4 cellular contexts compared by ENCODE assay signal in genomic region chr2:127196549-127196948, GRCh38.
TF ChIP-seq lines count a peak whose summit lies in the region.

No MANE protein-coding gene starts in this region.

TF ChIP-seq in SK-N-SH treated with all-trans-retinoic acid at 6 μM for 48 hours, 23 proteins besides CTCF, POLR2A, EP300 and RAD21:
- peak; percentile 98 for TF ChIP-seq ZNF8 (CRISPR knock-in tag; IDR thresholded peaks at IDR 0.05)
- no peak for TF ChIP-seq ZC3H10 (CRISPR knock-in tag; IDR thresholded peaks at IDR 0.05)
- no peak for TF ChIP-seq TSHZ2 (CRISPR knock-in tag; IDR thresholded peaks at IDR 0.05)

TF ChIP-seq in SK-N-SH, 30 proteins besides CTCF, POLR2A, EP300 and RAD21:
- TF ChIP-seq IRF3 (IDR thresholded peaks at IDR 0.05; ENCODE audit: low read depth, low read length) (no peak), FOXM1 (IDR thresholded peaks at IDR 0.05; ENCODE audit: low read depth) (no peak), RCOR1 (IDR thresholded peaks at IDR 0.05; ENCODE audit: low read length) (no peak), REST (IDR thresholded peaks at IDR 0.05; ENCODE audit: low read depth, low read length) (no peak), FOXJ3 (CRISPR knock-in tag; IDR thresholded peaks at IDR 0.05) (no peak), EZH2phosphoT487 (IDR thresholded peaks at IDR 0.05; ENCODE audit: borderline replicate concordance, low read depth) (no peak), TEAD4 (IDR thresholded peaks at IDR 0.05; ENCODE audit: borderline replicate concordance, insufficient read depth) (no peak)
TF ChIP-seq in SK-N-SH: peak in this region for 0.

TF ChIP-seq in HCT116, 20 proteins besides CTCF, POLR2A, EP300 and RAD21:
- TF ChIP-seq ELF1 (IDR thresholded peaks at IDR 0.05; ENCODE audit: borderline replicate concordance, low read depth) = no peak

TF ChIP-seq in WTC11, 78 proteins besides CTCF, POLR2A, EP300 and RAD21:
- TF ChIP-seq GTF2I (CRISPR knock-in tag; conservative IDR thresholded peaks at IDR 0.05) (0 out of 2 replicates have a peak, but pooled peaks have one; percentile 38), AFF4 (CRISPR knock-in tag; IDR thresholded peaks at IDR 0.05; ENCODE audit: borderline replicate concordance) (no peak), PREB (CRISPR knock-in tag; IDR thresholded peaks at IDR 0.05; ENCODE audit: borderline replicate concordance) (no peak), TCF7 (CRISPR knock-in tag; IDR thresholded peaks at IDR 0.05; ENCODE audit: low read depth) (no peak), ETV6 (CRISPR knock-in tag; IDR thresholded peaks at IDR 0.05) (no peak), TEAD1 (CRISPR knock-in tag; IDR thresholded peaks at IDR 0.05) (no peak)
